Comparison of ENCODE assay signal across 1 cellular context in the genomic region with DNA sequence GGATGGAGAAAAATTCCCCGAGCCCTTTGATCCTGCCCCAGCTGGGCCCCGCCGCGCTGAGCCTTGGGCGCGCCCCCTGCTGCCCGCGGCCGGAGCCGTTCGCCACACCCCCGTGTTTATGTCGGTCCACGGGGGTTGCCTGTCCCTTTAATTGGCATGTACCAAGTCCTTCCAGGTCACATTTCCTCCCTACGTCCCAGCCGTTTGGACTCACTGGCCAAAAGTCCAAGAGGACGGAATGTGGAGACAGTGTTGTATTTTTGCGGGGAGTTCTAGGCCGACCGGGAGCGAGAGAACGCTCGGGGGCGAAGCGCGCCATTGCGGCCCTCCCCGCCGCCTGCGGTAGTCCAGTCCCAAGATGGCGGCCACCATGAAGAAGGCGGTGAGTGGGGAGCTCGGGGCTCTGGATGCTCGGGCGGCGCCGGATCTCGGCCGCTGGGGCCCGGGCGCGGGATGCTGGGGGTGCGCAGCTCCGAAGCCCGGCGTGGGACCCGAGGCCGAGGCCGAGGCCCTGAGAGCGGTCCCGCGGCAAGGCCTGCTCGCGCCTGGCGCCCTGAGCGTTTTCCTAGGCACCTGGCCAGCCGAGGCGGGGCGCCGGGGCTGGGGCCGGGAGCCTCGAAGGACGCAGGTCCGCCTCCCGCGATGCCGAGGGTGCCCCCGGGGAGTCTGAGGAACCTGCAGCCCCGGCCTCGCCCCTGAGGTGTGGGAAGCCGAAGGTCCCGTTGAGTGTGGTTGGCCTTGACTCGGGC.
TF ChIP-seq lines count a peak whose summit lies in the region.

A gene with protein sequence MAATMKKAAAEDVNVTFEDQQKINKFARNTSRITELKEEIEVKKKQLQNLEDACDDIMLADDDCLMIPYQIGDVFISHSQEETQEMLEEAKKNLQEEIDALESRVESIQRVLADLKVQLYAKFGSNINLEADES (plus strand): TSS at position 345 of the 749 bp plus-strand sequence. CDS start 14 bp downstream, at position 359.

TF ChIP-seq in HEK293, 187 proteins besides CTCF, POLR2A, EP300 and RAD21 (continued from another document and continues in another):
- TF ChIP-seq ZNF157 (tag by site-specific recombination; IDR thresholded peaks at IDR 0.05) (no peak), ZNF202 (tag by site-specific recombination; IDR thresholded peaks at IDR 0.05; ENCODE audit: borderline replicate concordance) (no peak), ZNF132 (tag by site-specific recombination; IDR thresholded peaks at IDR 0.05; ENCODE audit: borderline replicate concordance) (no peak), ZBTB8A (tag by site-specific recombination; IDR thresholded peaks at IDR 0.05) (peak; percentile 55; the same call in 1 of the 2 replicates), KLF7 (tag by site-specific recombination; IDR thresholded peaks at IDR 0.05; ENCODE audit: borderline replicate concordance) (no peak), PBX3 (CRISPR knock-in tag; IDR thresholded peaks at IDR 0.05) (0 out of 2 replicates have a peak, but pooled peaks have one; percentile 45), ZNF24 (tag by site-specific recombination; IDR thresholded peaks at IDR 0.05) (peak; percentile 56; the same call in 1 of the 2 replicates), ZFP69B (tag by site-specific recombination; IDR thresholded peaks at IDR 0.05) (peak; percentile 94), ZBTB7A (tag by site-specific recombination; IDR thresholded peaks at IDR 0.05; ENCODE audit: low read depth) (0 out of 2 replicates have a peak, but pooled peaks have one; percentile 39), HOXD13 (CRISPR knock-in tag; IDR thresholded peaks at IDR 0.05; ENCODE audit: borderline replicate concordance) (no peak; the same call in 1 of the 2 replicates), GLIS1 (tag by site-specific recombination; IDR thresholded peaks at IDR 0.05) (peak; percentile 49; the same call in 1 of the 2 replicates), ZBTB49 (tag by site-specific recombination; IDR thresholded peaks at IDR 0.05; ENCODE audit: low read depth) (no peak), YY1 (tag by site-specific recombination; IDR thresholded peaks at IDR 0.05) (peak; percentile 98), TCF7L2 (IDR thresholded peaks at IDR 0.05; ENCODE audit: borderline replicate concordance, low read depth, low read length) (peak; percentile 95), ZNF140 (tag by site-specific recombination; IDR thresholded peaks at IDR 0.05) (no peak), GLIS2 (tag by site-specific recombination; IDR thresholded peaks at IDR 0.05) (peak; percentile 78), TRIM28 (IDR thresholded peaks at IDR 0.05; ENCODE audit: borderline replicate concordance, low read length) (no peak), TSHZ1 (tag by site-specific recombination; IDR thresholded peaks at IDR 0.05; ENCODE audit: borderline replicate concordance) (no peak), ZEB2 (tag by site-specific recombination; IDR thresholded peaks at IDR 0.05) (peak; percentile 83), ZNF629 (tag by site-specific recombination; IDR thresholded peaks at IDR 0.05) (peak; percentile 73; the same call in 1 of the 2 replicates), ZNF76 (tag by site-specific recombination; IDR thresholded peaks at IDR 0.05; ENCODE audit: borderline replicate concordance, low read depth) (peak; percentile 77), ZNF2 (tag by site-specific recombination; IDR thresholded peaks at IDR 0.05) (peak; percentile 75), ZNF837 (tag by site-specific recombination; IDR thresholded peaks at IDR 0.05) (no peak), ZNF324 (tag by site-specific recombination; IDR thresholded peaks at IDR 0.05) (peak; percentile 68), KLF9 (tag by site-specific recombination; IDR thresholded peaks at IDR 0.05; ENCODE audit: low read depth) (peak; percentile 96)
- TF ChIP-seq, protein P1, sequence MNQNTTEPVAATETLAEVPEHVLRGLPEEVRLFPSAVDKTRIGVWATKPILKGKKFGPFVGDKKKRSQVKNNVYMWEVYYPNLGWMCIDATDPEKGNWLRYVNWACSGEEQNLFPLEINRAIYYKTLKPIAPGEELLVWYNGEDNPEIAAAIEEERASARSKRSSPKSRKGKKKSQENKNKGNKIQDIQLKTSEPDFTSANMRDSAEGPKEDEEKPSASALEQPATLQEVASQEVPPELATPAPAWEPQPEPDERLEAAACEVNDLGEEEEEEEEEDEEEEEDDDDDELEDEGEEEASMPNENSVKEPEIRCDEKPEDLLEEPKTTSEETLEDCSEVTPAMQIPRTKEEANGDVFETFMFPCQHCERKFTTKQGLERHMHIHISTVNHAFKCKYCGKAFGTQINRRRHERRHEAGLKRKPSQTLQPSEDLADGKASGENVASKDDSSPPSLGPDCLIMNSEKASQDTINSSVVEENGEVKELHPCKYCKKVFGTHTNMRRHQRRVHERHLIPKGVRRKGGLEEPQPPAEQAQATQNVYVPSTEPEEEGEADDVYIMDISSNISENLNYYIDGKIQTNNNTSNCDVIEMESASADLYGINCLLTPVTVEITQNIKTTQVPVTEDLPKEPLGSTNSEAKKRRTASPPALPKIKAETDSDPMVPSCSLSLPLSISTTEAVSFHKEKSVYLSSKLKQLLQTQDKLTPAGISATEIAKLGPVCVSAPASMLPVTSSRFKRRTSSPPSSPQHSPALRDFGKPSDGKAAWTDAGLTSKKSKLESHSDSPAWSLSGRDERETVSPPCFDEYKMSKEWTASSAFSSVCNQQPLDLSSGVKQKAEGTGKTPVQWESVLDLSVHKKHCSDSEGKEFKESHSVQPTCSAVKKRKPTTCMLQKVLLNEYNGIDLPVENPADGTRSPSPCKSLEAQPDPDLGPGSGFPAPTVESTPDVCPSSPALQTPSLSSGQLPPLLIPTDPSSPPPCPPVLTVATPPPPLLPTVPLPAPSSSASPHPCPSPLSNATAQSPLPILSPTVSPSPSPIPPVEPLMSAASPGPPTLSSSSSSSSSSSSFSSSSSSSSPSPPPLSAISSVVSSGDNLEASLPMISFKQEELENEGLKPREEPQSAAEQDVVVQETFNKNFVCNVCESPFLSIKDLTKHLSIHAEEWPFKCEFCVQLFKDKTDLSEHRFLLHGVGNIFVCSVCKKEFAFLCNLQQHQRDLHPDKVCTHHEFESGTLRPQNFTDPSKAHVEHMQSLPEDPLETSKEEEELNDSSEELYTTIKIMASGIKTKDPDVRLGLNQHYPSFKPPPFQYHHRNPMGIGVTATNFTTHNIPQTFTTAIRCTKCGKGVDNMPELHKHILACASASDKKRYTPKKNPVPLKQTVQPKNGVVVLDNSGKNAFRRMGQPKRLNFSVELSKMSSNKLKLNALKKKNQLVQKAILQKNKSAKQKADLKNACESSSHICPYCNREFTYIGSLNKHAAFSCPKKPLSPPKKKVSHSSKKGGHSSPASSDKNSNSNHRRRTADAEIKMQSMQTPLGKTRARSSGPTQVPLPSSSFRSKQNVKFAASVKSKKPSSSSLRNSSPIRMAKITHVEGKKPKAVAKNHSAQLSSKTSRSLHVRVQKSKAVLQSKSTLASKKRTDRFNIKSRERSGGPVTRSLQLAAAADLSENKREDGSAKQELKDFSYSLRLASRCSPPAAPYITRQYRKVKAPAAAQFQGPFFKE (tag by site-specific recombination; IDR thresholded peaks at IDR 0.05; ENCODE audit: borderline replicate concordance): no peak
- TF ChIP-seq, protein P2, sequence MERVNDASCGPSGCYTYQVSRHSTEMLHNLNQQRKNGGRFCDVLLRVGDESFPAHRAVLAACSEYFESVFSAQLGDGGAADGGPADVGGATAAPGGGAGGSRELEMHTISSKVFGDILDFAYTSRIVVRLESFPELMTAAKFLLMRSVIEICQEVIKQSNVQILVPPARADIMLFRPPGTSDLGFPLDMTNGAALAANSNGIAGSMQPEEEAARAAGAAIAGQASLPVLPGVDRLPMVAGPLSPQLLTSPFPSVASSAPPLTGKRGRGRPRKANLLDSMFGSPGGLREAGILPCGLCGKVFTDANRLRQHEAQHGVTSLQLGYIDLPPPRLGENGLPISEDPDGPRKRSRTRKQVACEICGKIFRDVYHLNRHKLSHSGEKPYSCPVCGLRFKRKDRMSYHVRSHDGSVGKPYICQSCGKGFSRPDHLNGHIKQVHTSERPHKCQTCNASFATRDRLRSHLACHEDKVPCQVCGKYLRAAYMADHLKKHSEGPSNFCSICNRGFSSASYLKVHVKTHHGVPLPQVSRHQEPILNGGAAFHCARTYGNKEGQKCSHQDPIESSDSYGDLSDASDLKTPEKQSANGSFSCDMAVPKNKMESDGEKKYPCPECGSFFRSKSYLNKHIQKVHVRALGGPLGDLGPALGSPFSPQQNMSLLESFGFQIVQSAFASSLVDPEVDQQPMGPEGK (tag by site-specific recombination; IDR thresholded peaks at IDR 0.05): peak; percentile 88
- TF ChIP-seq, protein P3, sequence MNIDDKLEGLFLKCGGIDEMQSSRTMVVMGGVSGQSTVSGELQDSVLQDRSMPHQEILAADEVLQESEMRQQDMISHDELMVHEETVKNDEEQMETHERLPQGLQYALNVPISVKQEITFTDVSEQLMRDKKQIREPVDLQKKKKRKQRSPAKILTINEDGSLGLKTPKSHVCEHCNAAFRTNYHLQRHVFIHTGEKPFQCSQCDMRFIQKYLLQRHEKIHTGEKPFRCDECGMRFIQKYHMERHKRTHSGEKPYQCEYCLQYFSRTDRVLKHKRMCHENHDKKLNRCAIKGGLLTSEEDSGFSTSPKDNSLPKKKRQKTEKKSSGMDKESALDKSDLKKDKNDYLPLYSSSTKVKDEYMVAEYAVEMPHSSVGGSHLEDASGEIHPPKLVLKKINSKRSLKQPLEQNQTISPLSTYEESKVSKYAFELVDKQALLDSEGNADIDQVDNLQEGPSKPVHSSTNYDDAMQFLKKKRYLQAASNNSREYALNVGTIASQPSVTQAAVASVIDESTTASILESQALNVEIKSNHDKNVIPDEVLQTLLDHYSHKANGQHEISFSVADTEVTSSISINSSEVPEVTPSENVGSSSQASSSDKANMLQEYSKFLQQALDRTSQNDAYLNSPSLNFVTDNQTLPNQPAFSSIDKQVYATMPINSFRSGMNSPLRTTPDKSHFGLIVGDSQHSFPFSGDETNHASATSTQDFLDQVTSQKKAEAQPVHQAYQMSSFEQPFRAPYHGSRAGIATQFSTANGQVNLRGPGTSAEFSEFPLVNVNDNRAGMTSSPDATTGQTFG (tag by site-specific recombination; IDR thresholded peaks at IDR 0.05; ENCODE audit: borderline replicate concordance): peak; percentile 53; the same call in 1 of the 2 replicates
